2 cellular contexts compared by ENCODE assay signal in the genomic region with DNA sequence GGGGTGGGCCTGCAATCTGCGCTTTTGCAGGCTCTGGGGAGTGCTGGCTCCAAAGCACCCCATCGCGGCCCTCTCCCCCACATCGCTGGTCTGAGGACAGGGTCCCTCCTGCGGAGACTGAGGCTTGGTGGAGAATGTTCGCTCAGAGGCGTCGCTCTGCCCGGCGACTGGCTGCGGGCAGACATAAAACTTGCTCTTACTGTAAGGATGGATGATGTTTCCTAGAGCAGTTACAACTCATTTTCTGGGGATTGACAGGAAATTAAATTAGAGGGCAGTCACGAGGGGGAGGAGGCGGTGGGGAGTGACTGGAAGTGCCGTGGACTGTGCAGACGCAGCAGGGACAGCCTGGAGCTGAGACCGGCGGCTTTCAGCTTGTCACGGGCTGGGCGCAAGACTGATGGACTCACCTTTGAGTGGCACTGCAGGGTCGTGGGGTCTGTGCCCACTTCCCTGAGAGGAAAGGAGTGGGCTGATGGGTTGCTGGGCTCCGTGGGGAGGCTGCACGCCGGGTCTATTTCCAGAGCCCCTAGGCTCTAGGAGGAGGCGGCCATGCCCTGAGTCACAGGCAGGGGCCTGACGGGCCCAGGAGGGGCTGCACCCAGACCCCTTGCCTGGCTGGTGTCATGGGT.
TF ChIP-seq lines count a peak whose summit lies in the region.

No MANE protein-coding gene starts in this region.

TF ChIP-seq in SK-N-SH treated with all-trans-retinoic acid at 6 μM for 48 hours, 23 proteins besides CTCF, POLR2A, EP300 and RAD21 (continued from another document):
- TF ChIP-seq, protein P1, sequence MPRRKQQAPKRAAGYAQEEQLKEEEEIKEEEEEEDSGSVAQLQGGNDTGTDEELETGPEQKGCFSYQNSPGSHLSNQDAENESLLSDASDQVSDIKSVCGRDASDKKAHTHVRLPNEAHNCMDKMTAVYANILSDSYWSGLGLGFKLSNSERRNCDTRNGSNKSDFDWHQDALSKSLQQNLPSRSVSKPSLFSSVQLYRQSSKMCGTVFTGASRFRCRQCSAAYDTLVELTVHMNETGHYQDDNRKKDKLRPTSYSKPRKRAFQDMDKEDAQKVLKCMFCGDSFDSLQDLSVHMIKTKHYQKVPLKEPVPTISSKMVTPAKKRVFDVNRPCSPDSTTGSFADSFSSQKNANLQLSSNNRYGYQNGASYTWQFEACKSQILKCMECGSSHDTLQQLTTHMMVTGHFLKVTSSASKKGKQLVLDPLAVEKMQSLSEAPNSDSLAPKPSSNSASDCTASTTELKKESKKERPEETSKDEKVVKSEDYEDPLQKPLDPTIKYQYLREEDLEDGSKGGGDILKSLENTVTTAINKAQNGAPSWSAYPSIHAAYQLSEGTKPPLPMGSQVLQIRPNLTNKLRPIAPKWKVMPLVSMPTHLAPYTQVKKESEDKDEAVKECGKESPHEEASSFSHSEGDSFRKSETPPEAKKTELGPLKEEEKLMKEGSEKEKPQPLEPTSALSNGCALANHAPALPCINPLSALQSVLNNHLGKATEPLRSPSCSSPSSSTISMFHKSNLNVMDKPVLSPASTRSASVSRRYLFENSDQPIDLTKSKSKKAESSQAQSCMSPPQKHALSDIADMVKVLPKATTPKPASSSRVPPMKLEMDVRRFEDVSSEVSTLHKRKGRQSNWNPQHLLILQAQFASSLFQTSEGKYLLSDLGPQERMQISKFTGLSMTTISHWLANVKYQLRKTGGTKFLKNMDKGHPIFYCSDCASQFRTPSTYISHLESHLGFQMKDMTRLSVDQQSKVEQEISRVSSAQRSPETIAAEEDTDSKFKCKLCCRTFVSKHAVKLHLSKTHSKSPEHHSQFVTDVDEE (CRISPR knock-in tag; IDR thresholded peaks at IDR 0.05), result no peak
- TF ChIP-seq GLIS3 (CRISPR knock-in tag; IDR thresholded peaks at IDR 0.05) (no peak), ZNF8 (CRISPR knock-in tag; IDR thresholded peaks at IDR 0.05) (no peak), ZFP30 (CRISPR knock-in tag; IDR thresholded peaks at IDR 0.05) (no peak), CSDC2 (CRISPR knock-in tag; IDR thresholded peaks at IDR 0.05) (no peak)
- TF ChIP-seq, protein P2, sequence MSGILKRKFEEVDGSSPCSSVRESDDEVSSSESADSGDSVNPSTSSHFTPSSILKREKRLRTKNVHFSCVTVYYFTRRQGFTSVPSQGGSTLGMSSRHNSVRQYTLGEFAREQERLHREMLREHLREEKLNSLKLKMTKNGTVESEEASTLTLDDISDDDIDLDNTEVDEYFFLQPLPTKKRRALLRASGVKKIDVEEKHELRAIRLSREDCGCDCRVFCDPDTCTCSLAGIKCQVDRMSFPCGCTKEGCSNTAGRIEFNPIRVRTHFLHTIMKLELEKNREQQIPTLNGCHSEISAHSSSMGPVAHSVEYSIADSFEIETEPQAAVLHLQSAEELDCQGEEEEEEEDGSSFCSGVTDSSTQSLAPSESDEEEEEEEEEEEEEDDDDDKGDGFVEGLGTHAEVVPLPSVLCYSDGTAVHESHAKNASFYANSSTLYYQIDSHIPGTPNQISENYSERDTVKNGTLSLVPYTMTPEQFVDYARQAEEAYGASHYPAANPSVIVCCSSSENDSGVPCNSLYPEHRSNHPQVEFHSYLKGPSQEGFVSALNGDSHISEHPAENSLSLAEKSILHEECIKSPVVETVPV (CRISPR knock-in tag; IDR thresholded peaks at IDR 0.05), result no peak

TF ChIP-seq in SK-N-SH, 30 proteins besides CTCF, POLR2A, EP300 and RAD21 (continued from another document):
- TF ChIP-seq, protein P3, sequence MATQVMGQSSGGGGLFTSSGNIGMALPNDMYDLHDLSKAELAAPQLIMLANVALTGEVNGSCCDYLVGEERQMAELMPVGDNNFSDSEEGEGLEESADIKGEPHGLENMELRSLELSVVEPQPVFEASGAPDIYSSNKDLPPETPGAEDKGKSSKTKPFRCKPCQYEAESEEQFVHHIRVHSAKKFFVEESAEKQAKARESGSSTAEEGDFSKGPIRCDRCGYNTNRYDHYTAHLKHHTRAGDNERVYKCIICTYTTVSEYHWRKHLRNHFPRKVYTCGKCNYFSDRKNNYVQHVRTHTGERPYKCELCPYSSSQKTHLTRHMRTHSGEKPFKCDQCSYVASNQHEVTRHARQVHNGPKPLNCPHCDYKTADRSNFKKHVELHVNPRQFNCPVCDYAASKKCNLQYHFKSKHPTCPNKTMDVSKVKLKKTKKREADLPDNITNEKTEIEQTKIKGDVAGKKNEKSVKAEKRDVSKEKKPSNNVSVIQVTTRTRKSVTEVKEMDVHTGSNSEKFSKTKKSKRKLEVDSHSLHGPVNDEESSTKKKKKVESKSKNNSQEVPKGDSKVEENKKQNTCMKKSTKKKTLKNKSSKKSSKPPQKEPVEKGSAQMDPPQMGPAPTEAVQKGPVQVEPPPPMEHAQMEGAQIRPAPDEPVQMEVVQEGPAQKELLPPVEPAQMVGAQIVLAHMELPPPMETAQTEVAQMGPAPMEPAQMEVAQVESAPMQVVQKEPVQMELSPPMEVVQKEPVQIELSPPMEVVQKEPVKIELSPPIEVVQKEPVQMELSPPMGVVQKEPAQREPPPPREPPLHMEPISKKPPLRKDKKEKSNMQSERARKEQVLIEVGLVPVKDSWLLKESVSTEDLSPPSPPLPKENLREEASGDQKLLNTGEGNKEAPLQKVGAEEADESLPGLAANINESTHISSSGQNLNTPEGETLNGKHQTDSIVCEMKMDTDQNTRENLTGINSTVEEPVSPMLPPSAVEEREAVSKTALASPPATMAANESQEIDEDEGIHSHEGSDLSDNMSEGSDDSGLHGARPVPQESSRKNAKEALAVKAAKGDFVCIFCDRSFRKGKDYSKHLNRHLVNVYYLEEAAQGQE (IDR thresholded peaks at IDR 0.05; ENCODE audit: low read depth, low read length), result no peak
- TF ChIP-seq TEAD4 (IDR thresholded peaks at IDR 0.05; ENCODE audit: borderline replicate concordance, insufficient read depth) (no peak), EZH2phosphoT487 (IDR thresholded peaks at IDR 0.05; ENCODE audit: borderline replicate concordance, low read depth) (no peak), MEF2A (IDR thresholded peaks at IDR 0.05; ENCODE audit: borderline replicate concordance, low read depth) (no peak), SMC3 (IDR thresholded peaks at IDR 0.05; ENCODE audit: low read depth, low read length) (no peak), FOSL2 (IDR thresholded peaks at IDR 0.05; ENCODE audit: borderline replicate concordance, low read depth) (no peak), NFIC (IDR thresholded peaks at IDR 0.05; ENCODE audit: borderline replicate concordance) (no peak), GABPA (IDR thresholded peaks at IDR 0.05; ENCODE audit: low read depth) (no peak), CHD2 (IDR thresholded peaks at IDR 0.05; ENCODE audit: low read length, partially characterized antibody) (no peak), JUND (IDR thresholded peaks at IDR 0.05) (no peak), FOXJ3 (CRISPR knock-in tag; IDR thresholded peaks at IDR 0.05) (no peak), TCF12 (IDR thresholded peaks at IDR 0.05) (no peak)
- TF ChIP-seq, protein P4, sequence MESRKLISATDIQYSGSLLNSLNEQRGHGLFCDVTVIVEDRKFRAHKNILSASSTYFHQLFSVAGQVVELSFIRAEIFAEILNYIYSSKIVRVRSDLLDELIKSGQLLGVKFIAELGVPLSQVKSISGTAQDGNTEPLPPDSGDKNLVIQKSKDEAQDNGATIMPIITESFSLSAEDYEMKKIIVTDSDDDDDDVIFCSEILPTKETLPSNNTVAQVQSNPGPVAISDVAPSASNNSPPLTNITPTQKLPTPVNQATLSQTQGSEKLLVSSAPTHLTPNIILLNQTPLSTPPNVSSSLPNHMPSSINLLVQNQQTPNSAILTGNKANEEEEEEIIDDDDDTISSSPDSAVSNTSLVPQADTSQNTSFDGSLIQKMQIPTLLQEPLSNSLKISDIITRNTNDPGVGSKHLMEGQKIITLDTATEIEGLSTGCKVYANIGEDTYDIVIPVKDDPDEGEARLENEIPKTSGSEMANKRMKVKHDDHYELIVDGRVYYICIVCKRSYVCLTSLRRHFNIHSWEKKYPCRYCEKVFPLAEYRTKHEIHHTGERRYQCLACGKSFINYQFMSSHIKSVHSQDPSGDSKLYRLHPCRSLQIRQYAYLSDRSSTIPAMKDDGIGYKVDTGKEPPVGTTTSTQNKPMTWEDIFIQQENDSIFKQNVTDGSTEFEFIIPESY (IDR thresholded peaks at IDR 0.05; ENCODE audit: borderline replicate concordance, low read depth), result no peak
- TF ChIP-seq, protein P5, sequence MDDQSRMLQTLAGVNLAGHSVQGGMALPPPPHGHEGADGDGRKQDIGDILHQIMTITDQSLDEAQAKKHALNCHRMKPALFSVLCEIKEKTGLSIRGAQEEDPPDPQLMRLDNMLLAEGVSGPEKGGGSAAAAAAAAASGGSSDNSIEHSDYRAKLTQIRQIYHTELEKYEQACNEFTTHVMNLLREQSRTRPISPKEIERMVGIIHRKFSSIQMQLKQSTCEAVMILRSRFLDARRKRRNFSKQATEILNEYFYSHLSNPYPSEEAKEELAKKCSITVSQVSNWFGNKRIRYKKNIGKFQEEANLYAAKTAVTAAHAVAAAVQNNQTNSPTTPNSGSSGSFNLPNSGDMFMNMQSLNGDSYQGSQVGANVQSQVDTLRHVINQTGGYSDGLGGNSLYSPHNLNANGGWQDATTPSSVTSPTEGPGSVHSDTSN (IDR thresholded peaks at IDR 0.05), result no peak
- TF ChIP-seq, protein P6, sequence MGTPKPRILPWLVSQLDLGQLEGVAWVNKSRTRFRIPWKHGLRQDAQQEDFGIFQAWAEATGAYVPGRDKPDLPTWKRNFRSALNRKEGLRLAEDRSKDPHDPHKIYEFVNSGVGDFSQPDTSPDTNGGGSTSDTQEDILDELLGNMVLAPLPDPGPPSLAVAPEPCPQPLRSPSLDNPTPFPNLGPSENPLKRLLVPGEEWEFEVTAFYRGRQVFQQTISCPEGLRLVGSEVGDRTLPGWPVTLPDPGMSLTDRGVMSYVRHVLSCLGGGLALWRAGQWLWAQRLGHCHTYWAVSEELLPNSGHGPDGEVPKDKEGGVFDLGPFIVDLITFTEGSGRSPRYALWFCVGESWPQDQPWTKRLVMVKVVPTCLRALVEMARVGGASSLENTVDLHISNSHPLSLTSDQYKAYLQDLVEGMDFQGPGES (IDR thresholded peaks at IDR 0.05; ENCODE audit: low read depth, low read length), result no peak
- TF ChIP-seq, protein P7, sequence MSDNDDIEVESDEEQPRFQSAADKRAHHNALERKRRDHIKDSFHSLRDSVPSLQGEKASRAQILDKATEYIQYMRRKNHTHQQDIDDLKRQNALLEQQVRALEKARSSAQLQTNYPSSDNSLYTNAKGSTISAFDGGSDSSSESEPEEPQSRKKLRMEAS (IDR thresholded peaks at IDR 0.05; ENCODE audit: low read depth), result no peak
